ENCODE assay signal across 15 cellular contexts in the genomic region with DNA sequence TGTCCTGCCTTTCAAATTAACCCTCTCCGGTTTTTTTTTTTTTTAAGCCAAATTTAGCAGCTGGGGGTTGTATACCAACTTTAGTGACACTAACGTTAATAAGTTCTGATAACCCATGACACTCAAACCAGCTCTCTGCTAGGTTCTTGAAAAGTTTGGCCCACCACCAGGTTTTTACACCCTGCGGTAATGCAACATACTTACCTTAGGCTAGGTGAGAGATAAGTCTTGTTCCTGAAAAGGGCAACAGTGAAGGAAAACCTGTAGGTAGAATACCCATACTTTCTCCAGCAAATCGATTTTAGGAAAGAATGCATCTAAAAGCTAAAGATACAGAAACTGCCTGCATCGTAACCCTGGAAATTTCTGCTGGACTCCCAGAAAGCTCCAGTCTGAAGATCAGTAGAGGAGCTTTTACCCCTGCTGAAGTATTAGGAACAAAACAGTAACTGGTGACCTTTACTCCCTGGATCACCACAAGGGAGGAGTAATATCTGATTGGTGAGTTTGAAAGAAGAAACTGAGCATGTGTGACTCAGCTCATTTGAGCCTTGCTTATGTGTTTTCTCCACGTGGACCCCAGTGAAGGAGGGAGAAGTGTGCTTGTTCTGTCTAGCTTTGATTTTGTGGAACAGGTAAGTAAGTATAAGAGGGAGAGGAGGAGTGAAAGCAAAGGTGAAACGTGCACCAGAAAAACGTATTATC. TPM values are rescaled to one million over a fixed set of nuclear protein-coding genes. Genes with fewer than 3 reads are reported as not detected.
DNase-seq lines count a peak whose midpoint lies in the region; ATAC-seq and TF ChIP-seq lines count a peak whose summit lies in the region.
"Had no signal": no experiment of that assay in that cellular context is flagged by ENCODE, and none has a peak within 500 bp of the region (broad histone marks: within the 10 kb centered on the region; RNA-seq: fewer than 3 reads in every experiment).

No MANE protein-coding gene starts in this region.

- peak; percentile 10 for DNase-seq in MCF 10A (ENCODE audit: unreplicated experiment)
- DNase-seq in breast epithelium (ENCODE audit: low spot score in 2 of 2): no peak
- peak; percentile 58 for DNase-seq in SW480 (ENCODE audit: low spot score)
- DNase-seq in fibroblast of villous mesenchyme (ENCODE audit: low read depth): peak; percentile 11
- no peak for DNase-seq in stimulated activated naive CD8-positive, alpha-beta T cell treated with anti-CD3 and anti-CD28 coated beads, Interleukin-15, amount 100 ng/mL, for 72 hours
- DNase-seq in esophagus squamous epithelium (lab: John Stamatoyannopoulos, UW): no peak
- DNase-seq: activated B cell treated with CpG ODN at 0.5 μM for 24 hours, adrenal gland, Karpas-422, NCI-H524, SIG-M5, trophoblast cell had no signal

- CTCF ChIA-PET in MCF 10A (lab: Yijun Ruan, JAX): interaction anchor here (0.6 to 1.4 kb wide), 2 partner anchors 10 to 14 kb away, joined by 3 to 6 read pairs; no protein-coding TSS in a partner anchor

- intact Hi-C loops in MCF 10A (cut with micrococcal nuclease): no loop called here
- intact Hi-C loops in breast epithelium (cut with DNase I; ENCODE audit: low total_unique reads): no loop called here
- intact Hi-C loops in esophagus squamous epithelium (cut with DNase I): no loop called here

- POLR2A ChIA-PET in MCF 10A (lab: Yijun Ruan, JAX): interaction anchor here (0.8 to 1.7 kb wide), 4 partner anchors 8 to 155 kb away, joined by 3 to 5 read pairs (median 4); partner anchors contain the start of gene ANKRD17

- H3K4me3 Mint-ChIP-seq in MCF 10A (ENCODE audit: unreplicated experiment): no peak overlapping the region
- peak overlapping the region; percentile 44 to 55 for H3K4me3 Mint-ChIP-seq in stimulated activated naive CD8-positive, alpha-beta T cell treated with anti-CD3 and anti-CD28 coated beads, Interleukin-15, amount 100 ng/mL, for 72 hours
- H3K4me3 Mint-ChIP-seq: activated B cell treated with CpG ODN at 0.5 μM for 24 hours had no signal

- no peaks in the 10 kb centered on the region for H3K9me3 Mint-ChIP-seq in MCF 10A (ENCODE audit: unreplicated experiment)
- H3K9me3 Mint-ChIP-seq in stimulated activated naive CD8-positive, alpha-beta T cell treated with anti-CD3 and anti-CD28 coated beads, Interleukin-15, amount 100 ng/mL, for 72 hours: no peaks in the 10 kb centered on the region
- H3K9me3 Mint-ChIP-seq: activated B cell treated with CpG ODN at 0.5 μM for 24 hours had no signal

- WGBS in esophagus squamous epithelium, 2 donors: 78 to 79% methylated on average over 7 to 8 of the region's 8 CpGs

- H3K27me3 ChIP-seq in breast epithelium (no peaks in the 10 kb centered on the region), esophagus squamous epithelium (no peaks in the 10 kb centered on the region)
- H3K27me3 ChIP-seq: adrenal gland had no signal

- ATAC-seq in stimulated activated naive CD8-positive, alpha-beta T cell treated with anti-CD3 and anti-CD28 coated beads, Interleukin-15, amount 100 ng/mL, for 72 hours: peak; percentile 43
- no peak for ATAC-seq in HG02852 (IDR thresholded peaks at IDR 0.05; ENCODE audit: unreplicated experiment)
- no peak for ATAC-seq in GM18867 (IDR thresholded peaks at IDR 0.05; ENCODE audit: unreplicated experiment)
- ATAC-seq: sciatic nerve had no signal

- peak overlapping the region; percentile 20 for H3K27ac Mint-ChIP-seq in MCF 10A (ENCODE audit: low read depth, unreplicated experiment)
- H3K27ac Mint-ChIP-seq in stimulated activated naive CD8-positive, alpha-beta T cell treated with anti-CD3 and anti-CD28 coated beads, Interleukin-15, amount 100 ng/mL, for 72 hours: peak overlapping the region in 1 of 2 donors; percentile 54
- H3K27ac Mint-ChIP-seq: activated B cell treated with CpG ODN at 0.5 μM for 24 hours had no signal

- no peak for TF ChIP-seq CTCF in MCF 10A (IDR thresholded peaks at IDR 0.05; ENCODE audit: unreplicated experiment)
- no peak for TF ChIP-seq CTCF in breast epithelium (IDR thresholded peaks at IDR 0.05)
- TF ChIP-seq CTCF in fibroblast of villous mesenchyme (IDR thresholded peaks at IDR 0.05; ENCODE audit: insufficient read depth, low read depth, low read length): no peak
- TF ChIP-seq CTCF in esophagus squamous epithelium (IDR thresholded peaks at IDR 0.05): no peak

- H3K36me3 ChIP-seq in breast epithelium: no peaks in the 10 kb centered on the region
- H3K36me3 ChIP-seq in esophagus squamous epithelium: peaks cover 0 to 99% (median 20%) of the 10 kb centered on the region in 3 donors

- H3K4me3 ChIP-seq in breast epithelium: no peak overlapping the region
- no peak overlapping the region for H3K4me3 ChIP-seq in fibroblast of villous mesenchyme (ENCODE audit: low read depth, low read length)
- H3K4me3 ChIP-seq in esophagus squamous epithelium: no peak overlapping the region
- H3K4me3 ChIP-seq: adrenal gland had no signal

- H3K4me1 ChIP-seq in breast epithelium (no peaks in the 10 kb centered on the region), esophagus squamous epithelium (no peaks in the 10 kb centered on the region)
- H3K4me1 ChIP-seq: adrenal gland had no signal

- no peaks in the 10 kb centered on the region for H3K9me3 ChIP-seq in breast epithelium
- no peaks in the 10 kb centered on the region for H3K9me3 ChIP-seq in esophagus squamous epithelium
- H3K9me3 ChIP-seq: adrenal gland had no signal

- peaks cover 54% of the 10 kb centered on the region for H3K36me3 Mint-ChIP-seq in MCF 10A (ENCODE audit: insufficient read depth, unreplicated experiment)

- H3K4me1 Mint-ChIP-seq in MCF 10A (ENCODE audit: insufficient read depth, unreplicated experiment): peaks cover 6% of the 10 kb centered on the region
- peaks cover 7% of the 10 kb centered on the region for H3K4me1 Mint-ChIP-seq in stimulated activated naive CD8-positive, alpha-beta T cell treated with anti-CD3 and anti-CD28 coated beads, Interleukin-15, amount 100 ng/mL, for 72 hours
- H3K4me1 Mint-ChIP-seq: activated B cell treated with CpG ODN at 0.5 μM for 24 hours had no signal

- H3K27me3 Mint-ChIP-seq in MCF 10A (ENCODE audit: insufficient read depth, unreplicated experiment): no peaks in the 10 kb centered on the region
- no peaks in the 10 kb centered on the region for H3K27me3 Mint-ChIP-seq in stimulated activated naive CD8-positive, alpha-beta T cell treated with anti-CD3 and anti-CD28 coated beads, Interleukin-15, amount 100 ng/mL, for 72 hours
- H3K27me3 Mint-ChIP-seq: activated B cell treated with CpG ODN at 0.5 μM for 24 hours had no signal

- no TSS peak for BruUV-seq in MCF 10A (replicated peaks; lab: Mats Ljungman, UMichigan)

- no peak for TF ChIP-seq POLR2A in breast epithelium (IDR thresholded peaks at IDR 0.05)
- TF ChIP-seq POLR2A in esophagus squamous epithelium (IDR thresholded peaks at IDR 0.05): no peak

- H3K27ac ChIP-seq in breast epithelium: no peak overlapping the region
- H3K27ac ChIP-seq in esophagus squamous epithelium: no peak overlapping the region
- H3K27ac ChIP-seq: adrenal gland had no signal

RNA-seq across cellular contexts. Expression of gene COX18, which starts 34.4 kb away (rescaled TPM):
- 19.1 and 19.7 TPM in 2 replicates for total RNA-seq in MCF 10A (2022)
- 10 to 100 TPM; 18.0 to 33.4 (median 19.0) TPM for total RNA-seq in breast epithelium
- total RNA-seq in fibroblast of villous mesenchyme: 31.6 and 36.3 TPM in 2 replicates
- 10 to 100 TPM; 14.1 to 24.9 (median 17.6) TPM for total RNA-seq in esophagus squamous epithelium

Comparison
In these comparisons a context has a peak if more than half of its experiments do, and no peak if none do; other contexts are left out.
1. DNase-seq: peak in MCF 10A (single experiment), SW480 (single experiment) and fibroblast of villous mesenchyme (single experiment); none in breast epithelium (0 of 2), stimulated activated naive CD8-positive, alpha-beta T cell treated with anti-CD3 and anti-CD28 coated beads, Interleukin-15, amount 100 ng/mL, for 72 hours (0 of 2) and esophagus squamous epithelium (single experiment).